ENCODE assay signal across 10 cellular contexts in genomic region chr3:182925330-182925943, GRCh38. TPM values are rescaled to one million over a fixed set of nuclear protein-coding genes. Genes with fewer than 3 reads are reported as not detected.
DNase-seq lines count a peak whose midpoint lies in the region; ATAC-seq, FAIRE-seq and TF ChIP-seq lines count a peak whose summit lies in the region.
"Had no signal": no experiment of that assay in that cellular context is flagged by ENCODE, and none has a peak within 500 bp of the region (broad histone marks: within the 10 kb centered on the region; RNA-seq: fewer than 3 reads in every experiment).

No MANE protein-coding gene starts in this region.

- TF ChIP-seq CTCF in liver (IDR thresholded peaks at IDR 0.05; ENCODE audit: low read depth, low read length, missing input control) (no peak), HepG2 (CRISPR knock-in tag; IDR thresholded peaks at IDR 0.05) (no peak), upper lobe of right lung (IDR thresholded peaks at IDR 0.05) (no peak)

- H3K4me3 ChIP-seq in liver (ENCODE audit: low read depth in 1 of 3, low read length in 3 of 3) (no peak overlapping the region), HepG2 (replicated peaks in 1 of 3; ENCODE audit: insufficient read depth in 1 of 3, low read depth in 2 of 3, low read length in 3 of 3) (no peak overlapping the region), upper lobe of right lung (no peak overlapping the region)

- no TSS peak for BruUV-seq in HepG2 (replicated peaks; lab: Mats Ljungman, UMichigan)

- H3K27ac ChIP-seq in liver (ENCODE audit: low read depth in 1 of 2, low read length in 2 of 2) (no peak overlapping the region), HepG2 (ENCODE audit: extremely low read length, insufficient read depth, low read length) (no peak overlapping the region), upper lobe of right lung (no peak overlapping the region)

- H2AFZ ChIP-seq in HepG2 (ENCODE audit: low read length), result no peak overlapping the region

- CTCF ChIA-PET in HepG2 (lab: Yijun Ruan, JAX; ENCODE audit: low intra/inter-chr PET ratio, low total read pairs), result no interaction called here

- TF ChIP-seq POLR2A in HepG2 (IDR thresholded peaks at IDR 0.05; ENCODE audit: insufficient read depth in 1 of 2, low read depth in 2 of 2, low read length in 2 of 2), result no peak

- 87% methylated on average over 4 of the region's 4 CpGs for WGBS in liver
- WGBS in HepG2 (ENCODE audit: low lambda C conversion rate), result 98% methylated on average over 4 of the region's 4 CpGs

- TF ChIP-seq RAD21 in liver (IDR thresholded peaks at IDR 0.05) (no peak), HepG2 (CRISPR knock-in tag; IDR thresholded peaks at IDR 0.05) (no peak)

- H4K20me1 ChIP-seq in HepG2 (ENCODE audit: insufficient read depth, low read length), result no peaks in the 10 kb centered on the region

- H3K79me2 ChIP-seq in HepG2 (ENCODE audit: insufficient read depth, low read length), result no peaks in the 10 kb centered on the region

- intact Hi-C loops in HepG2 (cut with micrococcal nuclease; ENCODE audit: unreplicated experiment) (no loop called here), upper lobe of right lung (cut with DNase I) (no loop called here)

- no peak overlapping the region for H3K9ac ChIP-seq in liver (ENCODE audit: low read depth in 1 of 2, low read length in 2 of 2)
- H3K9ac ChIP-seq in HepG2 (ENCODE audit: insufficient read depth, low read depth, low read length), result no peak overlapping the region

- H3K4me2 ChIP-seq in HepG2 (ENCODE audit: low read depth, low read length), result no peak overlapping the region

- FAIRE-seq in HepG2 (lab: Jason Lieb, UNC), result no peak

- H3K4me1 ChIP-seq in liver (ENCODE audit: control insufficient read depth in 4 of 4, insufficient read depth in 4 of 4, low read length in 3 of 4) (peaks cover 2 to 12% (median 5%) of the 10 kb centered on the region in 4 donors), HepG2 (ENCODE audit: insufficient read depth, low read length) (no peaks in the 10 kb centered on the region), upper lobe of right lung (no peaks in the 10 kb centered on the region)

- ATAC-seq in HepG2 (no peak), HG03025 (IDR thresholded peaks at IDR 0.05; ENCODE audit: low FRiP score, unreplicated experiment) (peak; percentile 91), upper lobe of right lung (peak; percentile 19)
- ATAC-seq: Panc1 had no signal

- in situ Hi-C loops in HepG2 (cut with HindIII; ENCODE audit: extremely low pct_ligation_motif_present, low pct_unique_long_range_greater_than_20kb), result no loop called here

- H3K27me3 ChIP-seq in liver (ENCODE audit: control insufficient read depth in 4 of 4, insufficient read depth in 4 of 4, low read length in 3 of 4) (no peaks in the 10 kb centered on the region), HepG2 (ENCODE audit: control insufficient read depth in 1 of 2, insufficient read depth in 2 of 2, low read length in 2 of 2) (no peaks in the 10 kb centered on the region), upper lobe of right lung (no peaks in the 10 kb centered on the region)

- TF ChIP-seq EP300 in HepG2 (IDR thresholded peaks at IDR 0.05; ENCODE audit: low read depth in 2 of 2, low read length in 2 of 2), result no peak
- no peak for TF ChIP-seq EP300 in HepG2 (CRISPR knock-in tag; IDR thresholded peaks at IDR 0.05; ENCODE audit: borderline replicate concordance)

- DNase-seq in HepG2 (ENCODE audit: low spot score) (no peak), amniotic epithelial cell (ENCODE audit: low read depth) (peak; percentile 75), upper lobe of right lung (no peak), inferior parietal cortex (ENCODE audit: extremely low spot score) (no peak)
- no peak for DNase-seq in activated T-cell treated with anti-CD3 and anti-CD28 coated beads, Interleukin-2, amount 50 U/mL, for 48 hours
- no peak for DNase-seq in activated CD4-positive, CD25-positive, alpha-beta regulatory T cell treated with anti-CD3 and anti-CD28 coated beads, Interleukin-2, amount 50 U/mL, for 72 hours
- DNase-seq: CD8-positive, alpha-beta memory T cell had no signal

- no peaks in the 10 kb centered on the region for H3K36me3 ChIP-seq in liver (ENCODE audit: control insufficient read depth in 4 of 4, insufficient read depth in 3 of 4, low read depth in 1 of 4, low read length in 3 of 4)
- no peaks in the 10 kb centered on the region for H3K36me3 ChIP-seq in HepG2 (replicated peaks in 1 of 2; ENCODE audit: control insufficient read depth in 1 of 2, insufficient read depth in 2 of 2, low read length in 2 of 2)
- no peaks in the 10 kb centered on the region for H3K36me3 ChIP-seq in upper lobe of right lung

- POLR2A ChIA-PET in HepG2 (lab: Yijun Ruan, JAX), result no interaction called here

- H3K9me3 ChIP-seq in liver (ENCODE audit: control insufficient read depth in 4 of 4, low read length in 3 of 4) (no peaks in the 10 kb centered on the region), HepG2 (ENCODE audit: low read length) (no peaks in the 10 kb centered on the region), upper lobe of right lung (no peaks in the 10 kb centered on the region)

TF ChIP-seq in liver, 16 proteins besides CTCF, POLR2A, EP300 and RAD21:
- TF ChIP-seq GABPA (IDR thresholded peaks at IDR 0.05 in 1 of 2, conservative IDR thresholded peaks at IDR 0.05 in 1 of 2), result no peak
- peak; percentile 62 for TF ChIP-seq YY1 (IDR thresholded peaks at IDR 0.05)
- no peak for TF ChIP-seq JUND (IDR thresholded peaks at IDR 0.05)

TF ChIP-seq in HepG2, 621 proteins besides CTCF, POLR2A, EP300 and RAD21 (continues in another document):
- no peak for TF ChIP-seq ZNF841 (CRISPR knock-in tag; IDR thresholded peaks at IDR 0.05; ENCODE audit: borderline replicate concordance)
- TF ChIP-seq SP140L (CRISPR knock-in tag; IDR thresholded peaks at IDR 0.05; ENCODE audit: borderline replicate concordance), result no peak
- TF ChIP-seq KDM2A (CRISPR knock-in tag; IDR thresholded peaks at IDR 0.05; ENCODE audit: borderline replicate concordance, low read depth), result no peak
- no peak for TF ChIP-seq UBTF (CRISPR knock-in tag; IDR thresholded peaks at IDR 0.05)

RNA-seq across cellular contexts. Expression of gene DCUN1D1, which starts 54.9 kb away (rescaled TPM):
- 10 to 100 TPM; 30.5 to 56.0 TPM for total RNA-seq in liver
- polyA plus RNA-seq in liver, result 10 to 100 TPM in 1 of 2 donors, 1 to 10 TPM in 1; 9.1 to 16.4 TPM
- 39.7 and 66.9 TPM in 2 replicates for total RNA-seq in HepG2 (2016; rRNA removed; fragmentation: Illumina TruSeq; extraction: Trizol)
- total RNA-seq in HepG2 (2016; cell fraction: cytosol; rRNA removed; fragmentation: Illumina TruSeq; extraction: Trizol; ENCODE audit: low read depth), result 8.8 and 11.8 TPM in 2 replicates
- total RNA-seq in HepG2 (2016; cell fraction: insoluble cytoplasmic fraction; rRNA removed; fragmentation: Illumina TruSeq; extraction: Trizol), result 39.2 and 73.4 TPM in 2 replicates
- total RNA-seq in HepG2 (2016; cell fraction: membrane; rRNA removed; fragmentation: Illumina TruSeq; extraction: Trizol), result 21.6 and 37.2 TPM in 2 replicates
- 16.0 and 21.7 TPM in 2 replicates for total RNA-seq in HepG2 (2016; cell fraction: nucleus; rRNA removed; fragmentation: Illumina TruSeq; extraction: Trizol)
- 6.2 and 10.5 TPM in 2 replicates for polyA plus RNA-seq in HepG2 (2011; rRNA removed)
- polyA plus RNA-seq in HepG2 (2011; cell fraction: cytosol; rRNA removed), result 2.1 and 4.5 TPM in 2 replicates
- 3.3 and 5.6 TPM in 2 replicates for polyA plus RNA-seq in HepG2 (2011; cell fraction: nucleus; rRNA removed)
- 12.7 and 12.8 TPM in 2 replicates for polyA plus RNA-seq in HepG2 (2012)
- 8.6 and 9.2 TPM in 2 replicates for polyA plus RNA-seq in HepG2 (2016; cell fraction: cytosol; fragmentation: Illumina TruSeq; extraction: Trizol; ENCODE audit: low read depth)
- polyA plus RNA-seq in HepG2 (2016; cell fraction: insoluble cytoplasmic fraction; fragmentation: Illumina TruSeq; extraction: Trizol; ENCODE audit: low read depth), result 36.8 and 40.1 TPM in 2 replicates
- polyA plus RNA-seq in HepG2 (2016; cell fraction: membrane; fragmentation: Illumina TruSeq; extraction: Trizol; ENCODE audit: low read depth), result 14.1 and 15.5 TPM in 2 replicates
- 14.8 and 21.0 TPM in 2 replicates for polyA plus RNA-seq in HepG2 (2016; cell fraction: nucleus; fragmentation: Illumina TruSeq; extraction: Trizol; ENCODE audit: insufficient read depth, low read depth)
- polyA minus RNA-seq in HepG2 (2011; rRNA and poly(A)+ RNA removed; ENCODE audit: low replicate concordance), result 6.2 and 25.5 TPM in 2 replicates
- 17.4 and 25.9 TPM in 2 replicates for polyA minus RNA-seq in HepG2 (2011; cell fraction: cytosol; rRNA and poly(A)+ RNA removed)
- 19.4 and 20.2 TPM in 2 replicates for polyA minus RNA-seq in HepG2 (2011; cell fraction: nucleus; rRNA and poly(A)+ RNA removed)
- total RNA-seq in upper lobe of right lung, result 49.9 TPM
